Comparison of ENCODE assay signal across 10 cellular contexts in the genomic region with DNA sequence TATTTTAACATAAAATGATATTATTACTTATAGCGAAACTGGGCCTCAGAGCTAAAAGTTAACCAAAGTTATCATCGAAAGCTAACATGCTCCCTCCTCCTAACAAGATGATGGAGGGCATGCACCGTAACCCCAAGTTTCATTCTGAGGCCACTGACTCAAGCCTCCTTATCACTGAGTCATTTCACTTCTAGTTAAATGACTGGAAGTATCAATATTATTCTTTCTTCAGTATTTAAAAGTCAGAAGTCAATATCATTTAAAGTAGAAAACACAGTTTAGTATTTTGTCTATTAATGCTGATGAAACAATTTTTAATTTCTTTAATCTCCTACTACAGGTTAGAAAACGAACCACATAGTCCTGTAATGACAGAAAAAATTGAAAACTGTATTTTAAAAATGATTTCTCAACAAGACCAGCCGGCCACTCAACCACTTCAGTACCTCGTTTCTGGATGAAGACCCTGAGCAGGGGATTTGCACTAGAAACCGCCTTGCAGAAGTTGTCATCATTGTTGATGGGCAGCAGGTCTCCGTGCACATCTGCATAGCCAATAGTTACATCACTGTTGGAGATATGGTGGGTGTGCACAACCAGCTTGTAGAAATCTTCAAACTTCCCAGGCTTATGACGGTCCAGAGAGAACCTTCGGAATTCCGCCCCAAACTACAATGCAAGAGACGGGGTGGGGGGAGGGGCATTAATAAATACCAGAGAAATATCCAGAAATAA. TPM values are rescaled to one million over a fixed set of nuclear protein-coding genes. Genes with fewer than 3 reads are reported as not detected.
DNase-seq lines count a peak whose midpoint lies in the region; ATAC-seq and TF ChIP-seq lines count a peak whose summit lies in the region.
"Had no signal": no experiment of that assay in that cellular context is flagged by ENCODE, and none has a peak within 500 bp of the region (broad histone marks: within the 10 kb centered on the region; RNA-seq: fewer than 3 reads in every experiment).

No MANE protein-coding gene starts in this region.

- H3K9me3 ChIP-seq in heart right ventricle: no peaks in the 10 kb centered on the region
- H3K9me3 ChIP-seq: SJCRH30 had no signal

- peaks cover 0 to 5% (median 0%) of the 10 kb centered on the region in 9 donors for H3K4me1 ChIP-seq in heart right ventricle

- peaks cover 0 to 8% (median 0%) of the 10 kb centered on the region in 7 donors for H3K27me3 ChIP-seq in heart right ventricle
- H3K27me3 ChIP-seq: SJCRH30 had no signal

- no peak for TF ChIP-seq CTCF in heart right ventricle (IDR thresholded peaks at IDR 0.05)

- intact Hi-C loops in heart right ventricle (cut with DNase I): no loop called here

- peak; percentile 45 to 55 for DNase-seq in stimulated activated CD4-positive, alpha-beta T cell treated with anti-CD3 and anti-CD28 coated beads, Interleukin-15, amount 100 ng/mL, for 48 hours (ENCODE audit: low read depth in 2 of 2)
- DNase-seq in stimulated activated CD4-positive, alpha-beta T cell treated with anti-CD3 and anti-CD28 coated beads, Interleukin-4, amount 100 ng/mL, for 1 hour: no peak
- DNase-seq in stimulated activated naive CD8-positive, alpha-beta T cell treated with anti-CD3 and anti-CD28 coated beads, Interleukin-15, Interleukin-2, amounts not matched to agents 100 U/mL and 50 U/mL, for 24 hours: peak; percentile 30
- DNase-seq in COR-L47 (lab: John Stamatoyannopoulos, UW) (no peak), NCI-H2171 (lab: John Stamatoyannopoulos, UW) (no peak), heart right ventricle (no peak)
- DNase-seq: NCI-H146, SJCRH30 had no signal

- WGBS in heart right ventricle, 2 donors: 89 to 93% methylated on average over 12 of the region's 12 CpGs

- H3K27ac ChIP-seq in heart right ventricle: no peak overlapping the region
- H3K27ac ChIP-seq: SJCRH30 had no signal

- no peaks in the 10 kb centered on the region for H3K36me3 ChIP-seq in heart right ventricle
- H3K36me3 ChIP-seq: SJCRH30 had no signal

- ATAC-seq in GM21723 (IDR thresholded peaks at IDR 0.05; ENCODE audit: unreplicated experiment) (peak; percentile 94), HG03439 (IDR thresholded peaks at IDR 0.05; ENCODE audit: unreplicated experiment) (peak; percentile 96), heart right ventricle (no peak)
- ATAC-seq in stimulated activated naive CD8-positive, alpha-beta T cell treated with anti-CD3 and anti-CD28 coated beads, Interleukin-15, Interleukin-2, amounts not matched to agents 100 U/mL and 50 U/mL, for 24 hours: peak; percentile 94

- H3K4me3 ChIP-seq in heart right ventricle: no peak overlapping the region
- H3K4me3 ChIP-seq: SJCRH30 had no signal

RNA-seq across cellular contexts. Expression of gene PARD6G, which starts 44.9 kb away (rescaled TPM):
- total RNA-seq in heart right ventricle: 1 to 10 TPM; 1.2 to 3.8 (median 2.6) TPM
- polyA plus RNA-seq in heart right ventricle: 1 to 10 TPM in 1 of 2 donors, under 1 TPM in 1; 0.77 to 2.9 TPM

Comparison
In these comparisons a context has a peak if more than half of its experiments do, and no peak if none do; other contexts are left out.
1. DNase-seq: peak in stimulated activated CD4-positive, alpha-beta T cell treated with anti-CD3 and anti-CD28 coated beads, Interleukin-15, amount 100 ng/mL, for 48 hours (2 of 2) and stimulated activated naive CD8-positive, alpha-beta T cell treated with anti-CD3 and anti-CD28 coated beads, Interleukin-15, Interleukin-2, amounts not matched to agents 100 U/mL and 50 U/mL, for 24 hours (single experiment); none in stimulated activated CD4-positive, alpha-beta T cell treated with anti-CD3 and anti-CD28 coated beads, Interleukin-4, amount 100 ng/mL, for 1 hour (single experiment), COR-L47 (single experiment), NCI-H2171 (single experiment) and heart right ventricle (0 of 2).
2. ATAC-seq: peak in GM21723 (single experiment), HG03439 (single experiment) and stimulated activated naive CD8-positive, alpha-beta T cell treated with anti-CD3 and anti-CD28 coated beads, Interleukin-15, Interleukin-2, amounts not matched to agents 100 U/mL and 50 U/mL, for 24 hours (single experiment); none in heart right ventricle (0 of 8).